8 cellular contexts compared by ENCODE assay signal in genomic region chr17:10772425-10773380, GRCh38. TPM values are rescaled to one million over a fixed set of nuclear protein-coding genes. Genes with fewer than 3 reads are reported as not detected.
DNase-seq lines count a peak whose midpoint lies in the region; ATAC-seq and TF ChIP-seq lines count a peak whose summit lies in the region.

No MANE protein-coding gene starts in this region.

- no peaks in the 10 kb centered on the region for H3K4me1 ChIP-seq in fibroblast of lung (ENCODE audit: control insufficient read depth, extremely low read depth, insufficient read depth, low read length)

- no peaks in the 10 kb centered on the region for H3K27me3 ChIP-seq in fibroblast of lung (ENCODE audit: control insufficient read depth, insufficient read depth, low read length)

- CTCF ChIA-PET in WTC11 (lab: Charles Lee): interaction anchor here (0.5 to 3.4 kb wide), 31 partner anchors 8 to 126 kb away, joined by 3 to 84 read pairs (median 4); partner anchors contain the start of gene PIRT

- peak; percentile 94 for TF ChIP-seq CTCF in WTC11 (IDR thresholded peaks at IDR 0.05)
- TF ChIP-seq CTCF in fibroblast of lung (conservative IDR thresholded peaks at IDR 0.05 in 1 of 2, IDR thresholded peaks at IDR 0.05 in 1 of 2; ENCODE audit: low read depth in 1 of 2, low read length in 2 of 2): peak; percentile 49 to 81

- peaks cover 14% of the 10 kb centered on the region for H3K9me3 Mint-ChIP-seq in WTC11

- H3K9me3 ChIP-seq in fibroblast of lung (ENCODE audit: control insufficient read depth, insufficient read depth, low read depth, low read length): no peaks in the 10 kb centered on the region

- H3K4me2 ChIP-seq in fibroblast of lung (ENCODE audit: extremely low read depth, insufficient read depth, low read length): no peak overlapping the region

- ATAC-seq in WTC11 (peak; percentile 76), GM21786 (IDR thresholded peaks at IDR 0.05; ENCODE audit: unreplicated experiment) (no peak), HG03095 (IDR thresholded peaks at IDR 0.05; ENCODE audit: unreplicated experiment) (no peak), HG02588 (IDR thresholded peaks at IDR 0.05; ENCODE audit: unreplicated experiment) (no peak)

- H3K9ac ChIP-seq in fibroblast of lung (ENCODE audit: insufficient read depth, low read length): no peak overlapping the region

- POLR2A ChIA-PET in WTC11 (lab: Charles Lee): interaction anchor here (0.8 kb wide), 1 partner anchor 70 kb away, joined by 5 read pairs; no protein-coding TSS in a partner anchor

- no peaks in the 10 kb centered on the region for H4K20me1 ChIP-seq in fibroblast of lung (ENCODE audit: control insufficient read depth, extremely low read depth, insufficient read depth, low read length)

- H3K79me2 ChIP-seq in fibroblast of lung (ENCODE audit: control insufficient read depth, insufficient read depth, low read length): no peaks in the 10 kb centered on the region

- no peaks in the 10 kb centered on the region; the same call in 1 of the 2 replicates for H3K27me3 Mint-ChIP-seq in WTC11 (ENCODE audit: low read depth)

- DNase-seq in CD1c-positive myeloid dendritic cell (ENCODE audit: extremely low spot score): peak; percentile 79
- DNase-seq in HUDEP-2 (lab: John Stamatoyannopoulos, UW; ENCODE audit: unreplicated experiment in 76 of 76): peak in 51 of 76 experiments; percentile 4 to 68 (median 33)
- DNase-seq in WTC11 (ENCODE audit: low spot score): peak; percentile 89
- DNase-seq in fibroblast of lung (ENCODE audit: low read depth in 2 of 2): peak in 1 of 2 donors; percentile 8
- DNase-seq in stimulated activated CD4-positive, alpha-beta T cell treated with anti-CD3 and anti-CD28 coated beads, Interleukin-12 subunit alpha, Interleukin-12 subunit beta, amount 100 ng/mL, for 24 hours (ENCODE audit: low read depth in 2 of 2): peak; percentile 2 to 59

- no peaks in the 10 kb centered on the region for H3K36me3 ChIP-seq in fibroblast of lung (ENCODE audit: control insufficient read depth, insufficient read depth, low read length)

- H2AFZ ChIP-seq in fibroblast of lung (ENCODE audit: low read length): no peak overlapping the region

- peaks cover 14% of the 10 kb centered on the region for H3K36me3 Mint-ChIP-seq in WTC11

- H3K4me1 Mint-ChIP-seq in WTC11: peaks cover 13% of the 10 kb centered on the region; the same call in 1 of the 2 replicates

- no peak overlapping the region for H3K27ac Mint-ChIP-seq in WTC11

- H3K27ac ChIP-seq in fibroblast of lung (ENCODE audit: insufficient read depth, low read length): no peak overlapping the region

- no peak overlapping the region for H3K4me3 ChIP-seq in fibroblast of lung (replicated peaks in 1 of 4; ENCODE audit: control extremely low read depth in 1 of 4, insufficient read depth in 1 of 4, low read depth in 3 of 4, low read length in 4 of 4)

- H3K4me3 Mint-ChIP-seq in WTC11: no peak overlapping the region

TF ChIP-seq in WTC11, 78 proteins besides CTCF, POLR2A, EP300 and RAD21:
- TF ChIP-seq SMAD4 (CRISPR knock-in tag; IDR thresholded peaks at IDR 0.05) (no peak), ZNF416 (CRISPR knock-in tag; IDR thresholded peaks at IDR 0.05) (no peak), GABPB1 (CRISPR knock-in tag; IDR thresholded peaks at IDR 0.05) (no peak), FOXJ3 (CRISPR knock-in tag; IDR thresholded peaks at IDR 0.05; ENCODE audit: borderline replicate concordance) (no peak), ZNF121 (CRISPR knock-in tag; IDR thresholded peaks at IDR 0.05) (no peak), CBFB (CRISPR knock-in tag; IDR thresholded peaks at IDR 0.05; ENCODE audit: low read depth) (no peak), ZNF138 (CRISPR knock-in tag; conservative IDR thresholded peaks at IDR 0.05) (no peak), JUN (CRISPR knock-in tag; IDR thresholded peaks at IDR 0.05) (no peak), ZNF671 (CRISPR knock-in tag; IDR thresholded peaks at IDR 0.05) (no peak)

RNA-seq across cellular contexts. Expression of gene TMEM238L, which starts 31.2 kb away (rescaled TPM):
- total RNA-seq in WTC11 (2021): not detected in 3 replicates
- total RNA-seq in fibroblast of lung: not detected in 2 replicates
- polyA plus RNA-seq in fibroblast of lung: not detected in 2 replicates
- not detected in 2 replicates for polyA plus RNA-seq in fibroblast of lung (2012)
- polyA minus RNA-seq in fibroblast of lung (ENCODE audit: low replicate concordance): not detected in 2 replicates

RNA-seq across cellular contexts. Expression of gene TMEM220, which starts 42.9 kb away (rescaled TPM):
- 2.4 to 4.0 TPM (median 2.9 TPM) in 3 replicates for total RNA-seq in WTC11 (2021)
- 3.1 and 4.3 TPM in 2 replicates for total RNA-seq in fibroblast of lung
- 2.8 and 4.1 TPM in 2 replicates for polyA plus RNA-seq in fibroblast of lung
- polyA plus RNA-seq in fibroblast of lung (2012): 4.7 and 6.0 TPM in 2 replicates
- polyA minus RNA-seq in fibroblast of lung (ENCODE audit: low replicate concordance): 0.16 and 0.22 TPM in 2 replicates
